Comparison of ENCODE assay signal across 13 cellular contexts in genomic region chr21:33937146-33937545, GRCh38. TPM values are rescaled to one million over a fixed set of nuclear protein-coding genes. Genes with fewer than 3 reads are reported as not detected.
DNase-seq lines count a peak whose midpoint lies in the region; ATAC-seq lines count a peak whose summit lies in the region.
"Had no signal": no experiment of that assay in that cellular context is flagged by ENCODE, and none has a peak within 500 bp of the region (broad histone marks: within the 10 kb centered on the region; RNA-seq: fewer than 3 reads in every experiment).

No MANE protein-coding gene starts in this region.

- H3K27ac ChIP-seq in CD4-positive, alpha-beta memory T cell (ENCODE audit: low read depth, low read length) = peak overlapping the region; percentile 67
- peak overlapping the region; percentile 94 for H3K27ac ChIP-seq in naive thymus-derived CD4-positive, alpha-beta T cell (ENCODE audit: low read depth, low read length)
- H3K27ac ChIP-seq: psoas muscle had no signal

- H3K27ac Mint-ChIP-seq in CD4-positive, alpha-beta memory T cell = peak overlapping the region; percentile 95 to 100 (median 97)
- H3K27ac Mint-ChIP-seq in activated CD8-positive, alpha-beta T cell treated with anti-CD3 and anti-CD28 coated beads, Interleukin-2, amount 10 ng/mL, durations not matched to agents 7 days and 5 days = peak overlapping the region; percentile 91
- peak overlapping the region; percentile 92 to 100 (median 99) for H3K27ac Mint-ChIP-seq in naive thymus-derived CD4-positive, alpha-beta T cell
- H3K27ac Mint-ChIP-seq: mesothelial cell of epicardium had no signal

- peak overlapping the region in 1 of 2 donors; percentile 48 for H3K4me3 ChIP-seq in CD4-positive, alpha-beta memory T cell (ENCODE audit: low read length in 2 of 2)
- peak overlapping the region; percentile 33 for H3K4me3 ChIP-seq in naive thymus-derived CD4-positive, alpha-beta T cell (ENCODE audit: low read length)
- H3K4me3 ChIP-seq: psoas muscle had no signal

- peaks cover 40 to 86% (median 65%) of the 10 kb centered on the region in 4 donors for H3K4me1 Mint-ChIP-seq in CD4-positive, alpha-beta memory T cell
- H3K4me1 Mint-ChIP-seq in activated CD8-positive, alpha-beta T cell treated with anti-CD3 and anti-CD28 coated beads, Interleukin-2, amount 10 ng/mL, durations not matched to agents 7 days and 5 days (ENCODE audit: low read depth) = peaks cover 78% of the 10 kb centered on the region
- H3K4me1 Mint-ChIP-seq in naive thymus-derived CD4-positive, alpha-beta T cell = peaks cover 26 to 92% (median 72%) of the 10 kb centered on the region in 7 donors

- peak; percentile 34 for ATAC-seq in activated CD8-positive, alpha-beta T cell treated with anti-CD3 and anti-CD28 coated beads, Interleukin-2, amount 10 ng/mL, durations not matched to agents 7 days and 5 days
- ATAC-seq in naive thymus-derived CD4-positive, alpha-beta T cell = peak; percentile 19
- ATAC-seq in HG02884 (IDR thresholded peaks at IDR 0.05; ENCODE audit: unreplicated experiment) (no peak), GM21360 (IDR thresholded peaks at IDR 0.05; ENCODE audit: unreplicated experiment) (no peak), GM19023 (IDR thresholded peaks at IDR 0.05; ENCODE audit: unreplicated experiment) (no peak)
- ATAC-seq: HCT116 had no signal

- H3K27me3 Mint-ChIP-seq in CD4-positive, alpha-beta memory T cell = no peaks in the 10 kb centered on the region
- no peaks in the 10 kb centered on the region for H3K27me3 Mint-ChIP-seq in activated CD8-positive, alpha-beta T cell treated with anti-CD3 and anti-CD28 coated beads, Interleukin-2, amount 10 ng/mL, durations not matched to agents 7 days and 5 days (ENCODE audit: low read depth)
- H3K27me3 Mint-ChIP-seq in naive thymus-derived CD4-positive, alpha-beta T cell = no peaks in the 10 kb centered on the region

- H3K9me3 Mint-ChIP-seq in CD4-positive, alpha-beta memory T cell = peaks cover 0 to 5% (median 0%) of the 10 kb centered on the region in 8 donors
- H3K9me3 Mint-ChIP-seq in activated CD8-positive, alpha-beta T cell treated with anti-CD3 and anti-CD28 coated beads, Interleukin-2, amount 10 ng/mL, durations not matched to agents 7 days and 5 days (ENCODE audit: insufficient read depth) = peaks cover 5% of the 10 kb centered on the region
- H3K9me3 Mint-ChIP-seq in naive thymus-derived CD4-positive, alpha-beta T cell = peaks cover 0 to 10% (median 0%) of the 10 kb centered on the region in 11 donors
- H3K9me3 Mint-ChIP-seq: mesothelial cell of epicardium had no signal

- CTCF ChIA-PET in CD4-positive, alpha-beta memory T cell (lab: Charles Lee; ENCODE audit: partially characterized antibody) = interaction anchor here (0.7 to 12.9 kb wide), 8 partner anchors 10 to 425 kb away, joined by 3 to 123 read pairs (median 6); partner anchors contain the start of genes MRPS6 and SLC5A3
- CTCF ChIA-PET in activated CD8-positive, alpha-beta T cell treated with anti-CD3 and anti-CD28 coated beads, Interleukin-2, amount 10 ng/mL, durations not matched to agents 7 days and 5 days (lab: Charles Lee) = interaction anchor here (0.9 to 5.6 kb wide), 6 partner anchors 9 to 192 kb away, joined by 3 to 52 read pairs (median 8); partner anchors contain the start of genes MRPS6 and SLC5A3
- CTCF ChIA-PET in naive thymus-derived CD4-positive, alpha-beta T cell (lab: Charles Lee) = interaction anchor here (0.7 to 3.9 kb wide), 4 partner anchors 11 to 92 kb away, joined by 3 to 35 read pairs (median 6); no protein-coding TSS in a partner anchor

- H3K36me3 Mint-ChIP-seq in CD4-positive, alpha-beta memory T cell = peaks cover 27 to 35% of the 10 kb centered on the region in 2 donors
- H3K36me3 Mint-ChIP-seq in activated CD8-positive, alpha-beta T cell treated with anti-CD3 and anti-CD28 coated beads, Interleukin-2, amount 10 ng/mL, durations not matched to agents 7 days and 5 days (ENCODE audit: low read depth) = peaks cover 68% of the 10 kb centered on the region
- H3K36me3 Mint-ChIP-seq in naive thymus-derived CD4-positive, alpha-beta T cell = peaks cover 0 to 53% (median 26%) of the 10 kb centered on the region in 5 donors

- no peaks in the 10 kb centered on the region for H3K36me3 ChIP-seq in CD4-positive, alpha-beta memory T cell (ENCODE audit: insufficient read depth, low read length)
- H3K36me3 ChIP-seq in naive thymus-derived CD4-positive, alpha-beta T cell (ENCODE audit: control insufficient read depth in 2 of 3, insufficient read depth in 3 of 3, low read length in 3 of 3) = no peaks in the 10 kb centered on the region

- intact Hi-C loops in CD4-positive, alpha-beta memory T cell (cut with micrococcal nuclease) = no loop called here
- intact Hi-C loops in naive thymus-derived CD4-positive, alpha-beta T cell (cut with micrococcal nuclease) = loop anchor here (1.0 kb wide), 2 partner anchors 10 to 39 kb away; no protein-coding TSS in a partner anchor

- H3K27me3 ChIP-seq in CD4-positive, alpha-beta memory T cell (ENCODE audit: insufficient read depth, low read length) = no peaks in the 10 kb centered on the region
- no peaks in the 10 kb centered on the region for H3K27me3 ChIP-seq in naive thymus-derived CD4-positive, alpha-beta T cell (ENCODE audit: control insufficient read depth in 2 of 2, insufficient read depth in 2 of 2, low read length in 2 of 2)

- H3K9me3 ChIP-seq in CD4-positive, alpha-beta memory T cell (ENCODE audit: control insufficient read depth in 1 of 2, low read length in 2 of 2) = no peaks in the 10 kb centered on the region
- no peaks in the 10 kb centered on the region for H3K9me3 ChIP-seq in naive thymus-derived CD4-positive, alpha-beta T cell (ENCODE audit: control insufficient read depth in 2 of 3, low read length in 3 of 3)
- H3K9me3 ChIP-seq: psoas muscle had no signal

- peak; percentile 37 to 45 for DNase-seq in AML-193 (lab: John Stamatoyannopoulos, UW)
- no peak for DNase-seq in CD4-positive, alpha-beta memory T cell
- DNase-seq in activated CD8-positive, alpha-beta T cell treated with anti-CD3 and anti-CD28 coated beads, Interleukin-2, amount 10 ng/mL, durations not matched to agents 7 days and 5 days = peak; percentile 22
- peak in 4 of 9 donors; percentile 18 to 31 (median 24) for DNase-seq in naive thymus-derived CD4-positive, alpha-beta T cell
- DNase-seq in NCI-H1105 (lab: John Stamatoyannopoulos, UW) = no peak
- DNase-seq: NCI-H1048, NCI-H2227 treated with DMSO at 0.1 percent for 48 hours, psoas muscle had no signal

- POLR2A ChIA-PET in CD4-positive, alpha-beta memory T cell (lab: Charles Lee; ENCODE audit: partially characterized antibody) = interaction anchor here (0.9 to 13.4 kb wide), 13 partner anchors 13 to 612 kb away, joined by 3 to 938 read pairs (median 4); partner anchors contain the start of genes ATP5PO, IFNAR1, MRPS6 and SLC5A3
- POLR2A ChIA-PET in activated CD8-positive, alpha-beta T cell treated with anti-CD3 and anti-CD28 coated beads, Interleukin-2, amount 10 ng/mL, durations not matched to agents 7 days and 5 days (lab: Charles Lee) = interaction anchor here (1.1 to 10.5 kb wide), 2 partner anchors 9 to 12 kb away, joined by 6 to 224 read pairs; no protein-coding TSS in a partner anchor
- POLR2A ChIA-PET in naive thymus-derived CD4-positive, alpha-beta T cell (lab: Charles Lee) = interaction anchor here (0.6 to 11.2 kb wide), 11 partner anchors 11 to 138 kb away, joined by 3 to 502 read pairs (median 5); partner anchors contain the start of genes MRPS6 and SLC5A3

- H3K4me3 Mint-ChIP-seq in CD4-positive, alpha-beta memory T cell = peak overlapping the region in 7 of 8 donors; percentile 81 to 99 (median 98)
- peak overlapping the region; percentile 53 for H3K4me3 Mint-ChIP-seq in activated CD8-positive, alpha-beta T cell treated with anti-CD3 and anti-CD28 coated beads, Interleukin-2, amount 10 ng/mL, durations not matched to agents 7 days and 5 days
- peak overlapping the region; percentile 76 to 99 (median 94) for H3K4me3 Mint-ChIP-seq in naive thymus-derived CD4-positive, alpha-beta T cell
- H3K4me3 Mint-ChIP-seq: mesothelial cell of epicardium had no signal

- H3K4me1 ChIP-seq in CD4-positive, alpha-beta memory T cell (ENCODE audit: insufficient read depth, low read length) = peaks cover 89% of the 10 kb centered on the region
- peaks cover 59 to 75% of the 10 kb centered on the region in 2 donors for H3K4me1 ChIP-seq in naive thymus-derived CD4-positive, alpha-beta T cell (ENCODE audit: control insufficient read depth in 2 of 2, insufficient read depth in 2 of 2, low read length in 2 of 2)

RNA-seq across cellular contexts. Expression of gene ATP5PO, which starts 21.5 kb away (rescaled TPM):
- total RNA-seq in CD4-positive, alpha-beta memory T cell = 100 to 1,000 TPM; 126 to 143 TPM
- polyA plus RNA-seq in CD4-positive, alpha-beta memory T cell = 100 to 1,000 TPM; 318 to 472 TPM
- 100 to 1,000 TPM; 229 to 231 TPM for total RNA-seq in activated CD8-positive, alpha-beta T cell treated with anti-CD3 and anti-CD28 coated beads, Interleukin-2, amount 10 ng/mL, durations not matched to agents 7 days and 5 days
- total RNA-seq in naive thymus-derived CD4-positive, alpha-beta T cell = 100 to 1,000 TPM; 123 to 185 (median 157) TPM
- polyA plus RNA-seq in naive thymus-derived CD4-positive, alpha-beta T cell = 100 to 1,000 TPM; 366 to 449 TPM

Comparison
In these comparisons a context has a peak if more than half of its experiments do, and no peak if none do; other contexts are left out.
1. DNase-seq: peak in AML-193 (2 of 2) and activated CD8-positive, alpha-beta T cell treated with anti-CD3 and anti-CD28 coated beads, Interleukin-2, amount 10 ng/mL, durations not matched to agents 7 days and 5 days (single experiment); none in CD4-positive, alpha-beta memory T cell (0 of 5) and NCI-H1105 (single experiment).
2. ATAC-seq: peak in activated CD8-positive, alpha-beta T cell treated with anti-CD3 and anti-CD28 coated beads, Interleukin-2, amount 10 ng/mL, durations not matched to agents 7 days and 5 days (single experiment) and naive thymus-derived CD4-positive, alpha-beta T cell (single experiment); none in HG02884 (single experiment), GM21360 (single experiment) and GM19023 (single experiment).
3. Peak in every context shown above with its lines, with median percentiles within 50 percentile points of each other: H3K27ac Mint-ChIP-seq and H3K4me3 Mint-ChIP-seq.